ENCODE assay signal across 22 cellular contexts in genomic region chr5:128407956-128408355, GRCh38.
"Had no signal": no experiment of that assay in that cellular context is flagged by ENCODE, and none has a peak within 500 bp of the region (broad histone marks: within the 10 kb centered on the region; RNA-seq: fewer than 3 reads in every experiment).

No MANE protein-coding gene starts in this region.

- H3K27ac ChIP-seq: SJSA1 had no signal

- H3K36me3 ChIP-seq: SJSA1 had no signal

- DNase-seq: activated CD4-positive, alpha-beta T cell treated with anti-CD3 and anti-CD28 coated beads for 48 hours; activated CD4-positive, alpha-beta T cell treated with anti-CD3 and anti-CD28 coated beads, Interleukin-2, amount 50 U/mL, for 4 hours; activated CD4-positive, CD25-positive, alpha-beta regulatory T cell treated with anti-CD3 and anti-CD28 coated beads, Interleukin-2, amount 50 U/mL, for 72 hours; activated CD8-positive, alpha-beta memory T cell treated with anti-CD3 and anti-CD28 coated beads, Interleukin-2, amount 50 U/mL, for 48 hours; activated CD8-positive, alpha-beta T cell treated with anti-CD3 and anti-CD28 coated beads, Interleukin-2, amount 10 ng/mL, durations not matched to agents 7 days and 5 days; activated effector memory CD4-positive, alpha-beta T cell treated with anti-CD3 and anti-CD28 coated beads, Interleukin-2, amount 50 U/mL, for 16 hours; activated naive CD4-positive, alpha-beta T cell treated with Interleukin-2 at 50 U/mL for 16 hours; activated naive CD8-positive, alpha-beta T cell treated with anti-CD3 and anti-CD28 coated beads, Interleukin-2, amount 50 U/mL, for 24 hours; activated T-cell treated with anti-CD3 and anti-CD28 coated beads, Interleukin-2, amount 50 U/mL, for 24 hours; amygdala; caudate nucleus; Karpas-422; NCI-H1105 treated with DMSO at 0.1 percent for 48 hours; NCI-H1436 treated with DMSO at 0.1 percent for 48 hours; NCI-H187 treated with DMSO at 0.1 percent for 48 hours; NCI-H2081 treated with DMSO at 0.1 percent for 48 hours; NCI-H446; SHP77 had no signal

- H3K9me3 ChIP-seq: SJSA1 had no signal

- ATAC-seq: activated CD8-positive, alpha-beta T cell treated with anti-CD3 and anti-CD28 coated beads, Interleukin-2, amount 10 ng/mL, durations not matched to agents 7 days and 5 days; activated naive CD4-positive, alpha-beta T cell treated with anti-CD3 and anti-CD28 coated beads, Interleukin-2, amount 50 U/mL, for 72 hours; activated naive CD8-positive, alpha-beta T cell treated with anti-CD3 and anti-CD28 coated beads, Interleukin-2, amount 50 U/mL, for 24 hours; K562; WTC11 had no signal

- H3K27me3 ChIP-seq: SJSA1 had no signal

- H3K4me3 ChIP-seq: K562, SJSA1 had no signal

- H3K4me1 ChIP-seq: SJSA1 had no signal
